ENCODE assay signal across 8 cellular contexts in genomic region chr10:122373713-122374112, GRCh38. TPM values are rescaled to one million over a fixed set of nuclear protein-coding genes. Genes with fewer than 3 reads are reported as not detected.
DNase-seq lines count a peak whose midpoint lies in the region; ATAC-seq and TF ChIP-seq lines count a peak whose summit lies in the region.

No MANE protein-coding gene starts in this region.

- CTCF ChIA-PET in activated CD8-positive, alpha-beta T cell treated with anti-CD3 and anti-CD28 coated beads, Interleukin-2, amount 10 ng/mL, durations not matched to agents 7 days and 5 days (lab: Charles Lee) = interaction anchor here (0.8 to 4.1 kb wide), 8 partner anchors 13 to 75 kb away, joined by 3 to 26 read pairs (median 4); no protein-coding TSS in a partner anchor

- ATAC-seq in activated CD8-positive, alpha-beta T cell treated with anti-CD3 and anti-CD28 coated beads, Interleukin-2, amount 10 ng/mL, durations not matched to agents 7 days and 5 days = no peak
- ATAC-seq in sciatic nerve (peak; percentile 21), HG03439 (IDR thresholded peaks at IDR 0.05; ENCODE audit: unreplicated experiment) (no peak)

- no peak for TF ChIP-seq CTCF in left ventricle myocardium inferior (IDR thresholded peaks at IDR 0.05; ENCODE audit: borderline replicate concordance)

- peak overlapping the region; percentile 92 for H3K4me3 ChIP-seq in left ventricle myocardium inferior

- H3K36me3 ChIP-seq in left ventricle myocardium inferior = no peaks in the 10 kb centered on the region

- H3K9me3 Mint-ChIP-seq in activated CD8-positive, alpha-beta T cell treated with anti-CD3 and anti-CD28 coated beads, Interleukin-2, amount 10 ng/mL, durations not matched to agents 7 days and 5 days (ENCODE audit: insufficient read depth) = no peaks in the 10 kb centered on the region

- H3K27ac ChIP-seq in left ventricle myocardium inferior (replicated peaks) = peak overlapping the region; percentile 99

- peaks cover 87% of the 10 kb centered on the region for H3K4me1 ChIP-seq in left ventricle myocardium inferior

- peak overlapping the region; percentile 83 for H3K4me3 Mint-ChIP-seq in activated CD8-positive, alpha-beta T cell treated with anti-CD3 and anti-CD28 coated beads, Interleukin-2, amount 10 ng/mL, durations not matched to agents 7 days and 5 days

- peaks cover 22% of the 10 kb centered on the region for H3K27me3 Mint-ChIP-seq in activated CD8-positive, alpha-beta T cell treated with anti-CD3 and anti-CD28 coated beads, Interleukin-2, amount 10 ng/mL, durations not matched to agents 7 days and 5 days (ENCODE audit: low read depth)

- no peaks in the 10 kb centered on the region for H3K9me3 ChIP-seq in left ventricle myocardium inferior (replicated peaks)

- H3K36me3 Mint-ChIP-seq in activated CD8-positive, alpha-beta T cell treated with anti-CD3 and anti-CD28 coated beads, Interleukin-2, amount 10 ng/mL, durations not matched to agents 7 days and 5 days (ENCODE audit: low read depth) = peaks cover 4% of the 10 kb centered on the region

- peak overlapping the region; percentile 76 for H3K27ac Mint-ChIP-seq in activated CD8-positive, alpha-beta T cell treated with anti-CD3 and anti-CD28 coated beads, Interleukin-2, amount 10 ng/mL, durations not matched to agents 7 days and 5 days

- H3K4me1 Mint-ChIP-seq in activated CD8-positive, alpha-beta T cell treated with anti-CD3 and anti-CD28 coated beads, Interleukin-2, amount 10 ng/mL, durations not matched to agents 7 days and 5 days (ENCODE audit: low read depth) = peaks cover 21% of the 10 kb centered on the region

- DNase-seq in NCI-H82 (lab: John Stamatoyannopoulos, UW) (peak; percentile 17), NCI-H82 treated with DMSO at 0.1 percent for 48 hours (lab: John Stamatoyannopoulos, UW; ENCODE audit: unreplicated experiment) (no peak), left ventricle myocardium inferior (no peak), sciatic nerve (ENCODE audit: low spot score) (no peak), NAMALWA (ENCODE audit: low spot score) (no peak)
- no peak for DNase-seq in activated CD8-positive, alpha-beta T cell treated with anti-CD3 and anti-CD28 coated beads, Interleukin-2, amount 10 ng/mL, durations not matched to agents 7 days and 5 days
- no peak for DNase-seq in stimulated activated naive CD4-positive, alpha-beta T cell (lab: John Stamatoyannopoulos, UW)

- intact Hi-C loops in left ventricle myocardium inferior (cut with micrococcal nuclease) (no loop called here), sciatic nerve (cut with DNase I) (no loop called here)

- POLR2A ChIA-PET in activated CD8-positive, alpha-beta T cell treated with anti-CD3 and anti-CD28 coated beads, Interleukin-2, amount 10 ng/mL, durations not matched to agents 7 days and 5 days (lab: Charles Lee) = no interaction called here

- no peaks in the 10 kb centered on the region for H3K27me3 ChIP-seq in left ventricle myocardium inferior (ENCODE audit: low read depth)

RNA-seq across cellular contexts. Expression of gene PLEKHA1, which starts 0.8 kb away (rescaled TPM):
- total RNA-seq in activated CD8-positive, alpha-beta T cell treated with anti-CD3 and anti-CD28 coated beads, Interleukin-2, amount 10 ng/mL, durations not matched to agents 7 days and 5 days = 10 to 100 TPM in 1 of 2 experiments, 1 to 10 TPM in 1; 9.6 to 11.7 TPM
- total RNA-seq in left ventricle myocardium inferior (50.4 TPM), sciatic nerve (41.2 TPM)
